ENCODE assay signal across 1 cellular context in the genomic region with DNA sequence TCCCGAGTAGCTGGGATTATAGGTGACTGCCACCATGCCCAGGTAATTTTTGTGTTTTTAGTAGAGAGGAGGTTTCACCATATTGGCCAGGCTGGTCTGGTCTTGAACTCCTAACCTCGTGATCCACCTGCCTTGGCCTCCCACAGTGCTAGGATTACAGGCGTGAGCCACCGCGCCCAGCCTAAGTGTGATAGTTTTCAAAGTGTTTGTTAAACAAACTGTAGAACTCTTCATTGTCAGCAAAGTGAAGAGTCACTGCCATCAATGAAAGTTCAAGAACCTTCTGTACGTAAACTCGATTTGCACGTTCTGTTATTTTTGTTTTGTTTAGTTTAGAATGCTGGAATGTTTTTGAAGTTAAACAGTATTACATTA.
TF ChIP-seq lines count a peak whose summit lies in the region.

No MANE protein-coding gene starts in this region.

TF ChIP-seq in HepG2, 621 proteins besides CTCF, POLR2A, EP300 and RAD21 (continued from another document and continues in another):
- TF ChIP-seq, protein P1, sequence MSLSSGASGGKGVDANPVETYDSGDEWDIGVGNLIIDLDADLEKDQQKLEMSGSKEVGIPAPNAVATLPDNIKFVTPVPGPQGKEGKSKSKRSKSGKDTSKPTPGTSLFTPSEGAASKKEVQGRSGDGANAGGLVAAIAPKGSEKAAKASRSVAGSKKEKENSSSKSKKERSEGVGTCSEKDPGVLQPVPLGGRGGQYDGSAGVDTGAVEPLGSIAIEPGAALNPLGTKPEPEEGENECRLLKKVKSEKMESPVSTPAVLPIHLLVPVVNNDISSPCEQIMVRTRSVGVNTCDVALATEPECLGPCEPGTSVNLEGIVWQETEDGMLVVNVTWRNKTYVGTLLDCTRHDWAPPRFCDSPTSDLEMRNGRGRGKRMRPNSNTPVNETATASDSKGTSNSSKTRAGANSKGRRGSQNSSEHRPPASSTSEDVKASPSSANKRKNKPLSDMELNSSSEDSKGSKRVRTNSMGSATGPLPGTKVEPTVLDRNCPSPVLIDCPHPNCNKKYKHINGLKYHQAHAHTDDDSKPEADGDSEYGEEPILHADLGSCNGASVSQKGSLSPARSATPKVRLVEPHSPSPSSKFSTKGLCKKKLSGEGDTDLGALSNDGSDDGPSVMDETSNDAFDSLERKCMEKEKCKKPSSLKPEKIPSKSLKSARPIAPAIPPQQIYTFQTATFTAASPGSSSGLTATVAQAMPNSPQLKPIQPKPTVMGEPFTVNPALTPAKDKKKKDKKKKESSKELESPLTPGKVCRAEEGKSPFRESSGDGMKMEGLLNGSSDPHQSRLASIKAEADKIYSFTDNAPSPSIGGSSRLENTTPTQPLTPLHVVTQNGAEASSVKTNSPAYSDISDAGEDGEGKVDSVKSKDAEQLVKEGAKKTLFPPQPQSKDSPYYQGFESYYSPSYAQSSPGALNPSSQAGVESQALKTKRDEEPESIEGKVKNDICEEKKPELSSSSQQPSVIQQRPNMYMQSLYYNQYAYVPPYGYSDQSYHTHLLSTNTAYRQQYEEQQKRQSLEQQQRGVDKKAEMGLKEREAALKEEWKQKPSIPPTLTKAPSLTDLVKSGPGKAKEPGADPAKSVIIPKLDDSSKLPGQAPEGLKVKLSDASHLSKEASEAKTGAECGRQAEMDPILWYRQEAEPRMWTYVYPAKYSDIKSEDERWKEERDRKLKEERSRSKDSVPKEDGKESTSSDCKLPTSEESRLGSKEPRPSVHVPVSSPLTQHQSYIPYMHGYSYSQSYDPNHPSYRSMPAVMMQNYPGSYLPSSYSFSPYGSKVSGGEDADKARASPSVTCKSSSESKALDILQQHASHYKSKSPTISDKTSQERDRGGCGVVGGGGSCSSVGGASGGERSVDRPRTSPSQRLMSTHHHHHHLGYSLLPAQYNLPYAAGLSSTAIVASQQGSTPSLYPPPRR (CRISPR knock-in tag; IDR thresholded peaks at IDR 0.05; ENCODE audit: borderline replicate concordance), result peak; percentile 71; the same call in 1 of the 2 replicates
- TF ChIP-seq ZSCAN9 (CRISPR knock-in tag; IDR thresholded peaks at IDR 0.05; ENCODE audit: borderline replicate concordance) (no peak; the same call in 1 of the 2 replicates), EHMT2 (IDR thresholded peaks at IDR 0.05; ENCODE audit: borderline replicate concordance, low read depth, low read length) (no peak; the same call in 1 of the 2 replicates), ZNF569 (CRISPR knock-in tag; IDR thresholded peaks at IDR 0.05; ENCODE audit: borderline replicate concordance) (no peak), CBX1 (IDR thresholded peaks at IDR 0.05; ENCODE audit: low read depth) (peak; percentile 63), ZNF468 (CRISPR knock-in tag; IDR thresholded peaks at IDR 0.05) (no peak), TBX3 (IDR thresholded peaks at IDR 0.05; ENCODE audit: borderline replicate concordance) (peak; percentile 73), GTF2F1 (IDR thresholded peaks at IDR 0.05; ENCODE audit: low read length) (no peak), SOX13 (IDR thresholded peaks at IDR 0.05) (0 out of 2 replicates have a peak, but pooled peaks have one; percentile 39), SOX13 (CRISPR knock-in tag; conservative IDR thresholded peaks at IDR 0.05 in 1 of 2, IDR thresholded peaks at IDR 0.05 in 1 of 2) (peak in 1 of 2 experiments; percentile 92; a peak in 2 of 4 replicates), ATF1 (CRISPR knock-in tag; IDR thresholded peaks at IDR 0.05) (0 out of 2 replicates have a peak, but pooled peaks have one; percentile 27), NFIC (IDR thresholded peaks at IDR 0.05; ENCODE audit: low read length) (peak; percentile 66; the same call in 1 of the 2 replicates), ASH2L (IDR thresholded peaks at IDR 0.05; ENCODE audit: insufficient read length, low read depth, low read length) (peak; percentile 40)
- TF ChIP-seq, protein P2, sequence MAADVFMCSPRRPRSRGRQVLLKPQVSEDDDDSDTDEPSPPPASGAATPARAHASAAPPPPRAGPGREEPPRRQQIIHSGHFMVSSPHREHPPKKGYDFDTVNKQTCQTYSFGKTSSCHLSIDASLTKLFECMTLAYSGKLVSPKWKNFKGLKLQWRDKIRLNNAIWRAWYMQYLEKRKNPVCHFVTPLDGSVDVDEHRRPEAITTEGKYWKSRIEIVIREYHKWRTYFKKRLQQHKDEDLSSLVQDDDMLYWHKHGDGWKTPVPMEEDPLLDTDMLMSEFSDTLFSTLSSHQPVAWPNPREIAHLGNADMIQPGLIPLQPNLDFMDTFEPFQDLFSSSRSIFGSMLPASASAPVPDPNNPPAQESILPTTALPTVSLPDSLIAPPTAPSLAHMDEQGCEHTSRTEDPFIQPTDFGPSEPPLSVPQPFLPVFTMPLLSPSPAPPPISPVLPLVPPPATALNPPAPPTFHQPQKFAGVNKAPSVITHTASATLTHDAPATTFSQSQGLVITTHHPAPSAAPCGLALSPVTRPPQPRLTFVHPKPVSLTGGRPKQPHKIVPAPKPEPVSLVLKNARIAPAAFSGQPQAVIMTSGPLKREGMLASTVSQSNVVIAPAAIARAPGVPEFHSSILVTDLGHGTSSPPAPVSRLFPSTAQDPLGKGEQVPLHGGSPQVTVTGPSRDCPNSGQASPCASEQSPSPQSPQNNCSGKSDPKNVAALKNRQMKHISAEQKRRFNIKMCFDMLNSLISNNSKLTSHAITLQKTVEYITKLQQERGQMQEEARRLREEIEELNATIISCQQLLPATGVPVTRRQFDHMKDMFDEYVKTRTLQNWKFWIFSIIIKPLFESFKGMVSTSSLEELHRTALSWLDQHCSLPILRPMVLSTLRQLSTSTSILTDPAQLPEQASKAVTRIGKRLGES (CRISPR knock-in tag; IDR thresholded peaks at IDR 0.05; ENCODE audit: borderline replicate concordance), result no peak
- TF ChIP-seq, protein P3, sequence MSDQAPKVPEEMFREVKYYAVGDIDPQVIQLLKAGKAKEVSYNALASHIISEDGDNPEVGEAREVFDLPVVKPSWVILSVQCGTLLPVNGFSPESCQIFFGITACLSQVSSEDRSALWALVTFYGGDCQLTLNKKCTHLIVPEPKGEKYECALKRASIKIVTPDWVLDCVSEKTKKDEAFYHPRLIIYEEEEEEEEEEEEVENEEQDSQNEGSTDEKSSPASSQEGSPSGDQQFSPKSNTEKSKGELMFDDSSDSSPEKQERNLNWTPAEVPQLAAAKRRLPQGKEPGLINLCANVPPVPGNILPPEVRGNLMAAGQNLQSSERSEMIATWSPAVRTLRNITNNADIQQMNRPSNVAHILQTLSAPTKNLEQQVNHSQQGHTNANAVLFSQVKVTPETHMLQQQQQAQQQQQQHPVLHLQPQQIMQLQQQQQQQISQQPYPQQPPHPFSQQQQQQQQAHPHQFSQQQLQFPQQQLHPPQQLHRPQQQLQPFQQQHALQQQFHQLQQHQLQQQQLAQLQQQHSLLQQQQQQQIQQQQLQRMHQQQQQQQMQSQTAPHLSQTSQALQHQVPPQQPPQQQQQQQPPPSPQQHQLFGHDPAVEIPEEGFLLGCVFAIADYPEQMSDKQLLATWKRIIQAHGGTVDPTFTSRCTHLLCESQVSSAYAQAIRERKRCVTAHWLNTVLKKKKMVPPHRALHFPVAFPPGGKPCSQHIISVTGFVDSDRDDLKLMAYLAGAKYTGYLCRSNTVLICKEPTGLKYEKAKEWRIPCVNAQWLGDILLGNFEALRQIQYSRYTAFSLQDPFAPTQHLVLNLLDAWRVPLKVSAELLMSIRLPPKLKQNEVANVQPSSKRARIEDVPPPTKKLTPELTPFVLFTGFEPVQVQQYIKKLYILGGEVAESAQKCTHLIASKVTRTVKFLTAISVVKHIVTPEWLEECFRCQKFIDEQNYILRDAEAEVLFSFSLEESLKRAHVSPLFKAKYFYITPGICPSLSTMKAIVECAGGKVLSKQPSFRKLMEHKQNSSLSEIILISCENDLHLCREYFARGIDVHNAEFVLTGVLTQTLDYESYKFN (CRISPR knock-in tag; conservative IDR thresholded peaks at IDR 0.05), result peak; percentile 49; the same call in 1 of the 2 replicates
- TF ChIP-seq, protein P4, sequence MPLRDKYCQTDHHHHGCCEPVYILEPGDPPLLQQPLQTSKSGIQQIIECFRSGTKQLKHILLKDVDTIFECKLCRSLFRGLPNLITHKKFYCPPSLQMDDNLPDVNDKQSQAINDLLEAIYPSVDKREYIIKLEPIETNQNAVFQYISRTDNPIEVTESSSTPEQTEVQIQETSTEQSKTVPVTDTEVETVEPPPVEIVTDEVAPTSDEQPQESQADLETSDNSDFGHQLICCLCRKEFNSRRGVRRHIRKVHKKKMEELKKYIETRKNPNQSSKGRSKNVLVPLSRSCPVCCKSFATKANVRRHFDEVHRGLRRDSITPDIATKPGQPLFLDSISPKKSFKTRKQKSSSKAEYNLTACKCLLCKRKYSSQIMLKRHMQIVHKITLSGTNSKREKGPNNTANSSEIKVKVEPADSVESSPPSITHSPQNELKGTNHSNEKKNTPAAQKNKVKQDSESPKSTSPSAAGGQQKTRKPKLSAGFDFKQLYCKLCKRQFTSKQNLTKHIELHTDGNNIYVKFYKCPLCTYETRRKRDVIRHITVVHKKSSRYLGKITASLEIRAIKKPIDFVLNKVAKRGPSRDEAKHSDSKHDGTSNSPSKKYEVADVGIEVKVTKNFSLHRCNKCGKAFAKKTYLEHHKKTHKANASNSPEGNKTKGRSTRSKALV (CRISPR knock-in tag; IDR thresholded peaks at IDR 0.05), result no peak
- TF ChIP-seq, protein P5, sequence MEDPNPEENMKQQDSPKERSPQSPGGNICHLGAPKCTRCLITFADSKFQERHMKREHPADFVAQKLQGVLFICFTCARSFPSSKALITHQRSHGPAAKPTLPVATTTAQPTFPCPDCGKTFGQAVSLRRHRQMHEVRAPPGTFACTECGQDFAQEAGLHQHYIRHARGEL (CRISPR knock-in tag; IDR thresholded peaks at IDR 0.05), result no peak
- TF ChIP-seq, protein P6, sequence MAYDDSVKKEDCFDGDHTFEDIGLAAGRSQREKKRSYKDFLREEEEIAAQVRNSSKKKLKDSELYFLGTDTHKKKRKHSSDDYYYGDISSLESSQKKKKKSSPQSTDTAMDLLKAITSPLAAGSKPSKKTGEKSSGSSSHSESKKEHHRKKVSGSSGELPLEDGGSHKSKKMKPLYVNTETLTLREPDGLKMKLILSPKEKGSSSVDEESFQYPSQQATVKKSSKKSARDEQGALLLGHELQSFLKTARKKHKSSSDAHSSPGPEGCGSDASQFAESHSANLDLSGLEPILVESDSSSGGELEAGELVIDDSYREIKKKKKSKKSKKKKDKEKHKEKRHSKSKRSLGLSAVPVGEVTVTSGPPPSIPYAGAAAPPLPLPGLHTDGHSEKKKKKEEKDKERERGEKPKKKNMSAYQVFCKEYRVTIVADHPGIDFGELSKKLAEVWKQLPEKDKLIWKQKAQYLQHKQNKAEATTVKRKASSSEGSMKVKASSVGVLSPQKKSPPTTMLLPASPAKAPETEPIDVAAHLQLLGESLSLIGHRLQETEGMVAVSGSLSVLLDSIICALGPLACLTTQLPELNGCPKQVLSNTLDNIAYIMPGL (CRISPR knock-in tag; IDR thresholded peaks at IDR 0.05; ENCODE audit: borderline replicate concordance in 1 of 2, low read depth in 1 of 2), result 0 out of 4 replicates have a peak, but pooled peaks of 1 of the 2 experiments have one; percentile 31
- TF ChIP-seq, protein P7, sequence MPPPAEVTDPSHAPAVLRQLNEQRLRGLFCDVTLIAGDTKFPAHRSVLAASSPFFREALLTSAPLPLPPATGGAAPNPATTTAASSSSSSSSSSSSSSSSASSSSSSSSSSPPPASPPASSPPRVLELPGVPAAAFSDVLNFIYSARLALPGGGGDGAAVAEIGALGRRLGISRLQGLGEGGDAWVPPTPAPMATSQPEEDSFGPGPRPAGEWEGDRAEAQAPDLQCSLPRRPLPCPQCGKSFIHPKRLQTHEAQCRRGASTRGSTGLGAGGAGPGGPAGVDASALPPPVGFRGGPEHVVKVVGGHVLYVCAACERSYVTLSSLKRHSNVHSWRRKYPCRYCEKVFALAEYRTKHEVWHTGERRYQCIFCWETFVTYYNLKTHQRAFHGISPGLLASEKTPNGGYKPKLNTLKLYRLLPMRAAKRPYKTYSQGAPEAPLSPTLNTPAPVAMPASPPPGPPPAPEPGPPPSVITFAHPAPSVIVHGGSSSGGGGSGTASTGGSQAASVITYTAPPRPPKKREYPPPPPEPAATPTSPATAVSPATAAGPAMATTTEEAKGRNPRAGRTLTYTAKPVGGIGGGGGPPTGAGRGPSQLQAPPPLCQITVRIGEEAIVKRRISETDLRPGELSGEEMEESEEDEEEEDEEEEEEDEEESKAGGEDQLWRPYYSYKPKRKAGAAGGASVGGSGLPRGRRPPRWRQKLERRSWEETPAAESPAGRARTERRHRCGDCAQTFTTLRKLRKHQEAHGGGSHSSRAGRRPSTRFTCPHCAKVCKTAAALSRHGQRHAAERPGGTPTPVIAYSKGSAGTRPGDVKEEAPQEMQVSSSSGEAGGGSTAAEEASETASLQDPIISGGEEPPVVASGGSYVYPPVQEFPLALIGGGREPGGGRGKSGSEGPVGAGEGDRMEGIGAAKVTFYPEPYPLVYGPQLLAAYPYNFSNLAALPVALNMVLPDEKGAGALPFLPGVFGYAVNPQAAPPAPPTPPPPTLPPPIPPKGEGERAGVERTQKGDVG (CRISPR knock-in tag; IDR thresholded peaks at IDR 0.05; ENCODE audit: borderline replicate concordance), result no peak
- TF ChIP-seq, protein P8, sequence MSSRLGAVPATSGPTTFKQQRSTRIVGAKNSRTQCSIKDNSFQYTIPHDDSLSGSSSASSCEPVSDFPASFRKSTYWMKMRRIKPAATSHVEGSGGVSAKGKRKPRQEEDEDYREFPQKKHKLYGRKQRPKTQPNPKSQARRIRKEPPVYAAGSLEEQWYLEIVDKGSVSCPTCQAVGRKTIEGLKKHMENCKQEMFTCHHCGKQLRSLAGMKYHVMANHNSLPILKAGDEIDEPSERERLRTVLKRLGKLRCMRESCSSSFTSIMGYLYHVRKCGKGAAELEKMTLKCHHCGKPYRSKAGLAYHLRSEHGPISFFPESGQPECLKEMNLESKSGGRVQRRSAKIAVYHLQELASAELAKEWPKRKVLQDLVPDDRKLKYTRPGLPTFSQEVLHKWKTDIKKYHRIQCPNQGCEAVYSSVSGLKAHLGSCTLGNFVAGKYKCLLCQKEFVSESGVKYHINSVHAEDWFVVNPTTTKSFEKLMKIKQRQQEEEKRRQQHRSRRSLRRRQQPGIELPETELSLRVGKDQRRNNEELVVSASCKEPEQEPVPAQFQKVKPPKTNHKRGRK (CRISPR knock-in tag; IDR thresholded peaks at IDR 0.05), result no peak
